Comparison of ENCODE assay signal across 10 cellular contexts in the genomic region with DNA sequence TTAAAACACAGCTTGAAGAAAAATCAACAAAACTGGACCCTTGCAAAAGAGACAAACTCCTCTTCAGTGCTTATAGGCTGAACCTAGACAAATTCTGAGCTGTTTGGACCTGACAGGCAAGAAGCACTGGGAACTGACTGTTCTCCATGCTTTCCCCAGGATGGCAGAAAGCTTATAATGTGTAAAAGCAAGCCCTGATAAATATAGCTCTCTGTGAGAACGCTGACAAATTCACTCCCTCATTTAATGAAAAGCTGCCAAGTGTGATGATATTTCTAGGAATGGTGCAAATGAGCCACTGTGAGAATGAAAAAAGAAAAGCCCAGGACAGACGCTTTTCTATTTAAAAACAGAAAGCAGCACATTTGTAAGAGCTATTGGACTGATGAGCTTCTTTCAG.
DNase-seq lines count a peak whose midpoint lies in the region; ATAC-seq, FAIRE-seq and TF ChIP-seq lines count a peak whose summit lies in the region.
"Had no signal": no experiment of that assay in that cellular context is flagged by ENCODE, and none has a peak within 500 bp of the region (broad histone marks: within the 10 kb centered on the region; RNA-seq: fewer than 3 reads in every experiment).

No MANE protein-coding gene starts in this region.

- H3K4me1 ChIP-seq in keratinocyte (ENCODE audit: control insufficient read depth, extremely low read depth, insufficient read depth, low read length) (peaks cover 3% of the 10 kb centered on the region), gastrocnemius medialis (peaks cover 7 to 16% of the 10 kb centered on the region in 2 donors), stomach (peaks cover 0 to 12% (median 6%) of the 10 kb centered on the region in 4 donors)

- H3K27ac ChIP-seq in keratinocyte (ENCODE audit: control insufficient read depth, insufficient read depth, low read length) (no peak overlapping the region), gastrocnemius medialis (peak overlapping the region; percentile 47 to 68 (median 54)), stomach (no peak overlapping the region)

- H3K9ac ChIP-seq in keratinocyte (ENCODE audit: control insufficient read depth, extremely low read depth, insufficient read depth, low read length), result no peak overlapping the region

- H3K27me3 ChIP-seq in keratinocyte (ENCODE audit: control insufficient read depth, extremely low read depth, insufficient read depth, low read length) (no peaks in the 10 kb centered on the region), gastrocnemius medialis (no peaks in the 10 kb centered on the region), stomach (no peaks in the 10 kb centered on the region)

- peak; percentile 39 for FAIRE-seq in keratinocyte (lab: Jason Lieb, UNC)
- FAIRE-seq: bronchial epithelial cell had no signal

- dilution Hi-C loops in keratinocyte (cut with MboI; ENCODE audit: extremely low pct_ligation_motif_present, low sequenced_read_pairs), result no loop called here

- H4K20me1 ChIP-seq in keratinocyte (ENCODE audit: control insufficient read depth, extremely low read depth, insufficient read depth, low read length), result no peaks in the 10 kb centered on the region

- H3K36me3 ChIP-seq in keratinocyte (ENCODE audit: control insufficient read depth in 2 of 2, extremely low read depth in 1 of 2, insufficient read depth in 2 of 2, low read length in 2 of 2) (no peaks in the 10 kb centered on the region), gastrocnemius medialis (no peaks in the 10 kb centered on the region), stomach (no peaks in the 10 kb centered on the region)

- no peak for TF ChIP-seq EP300 in stomach (IDR thresholded peaks at IDR 0.05)

- H3K9me3 ChIP-seq in keratinocyte (ENCODE audit: control insufficient read depth, low read depth, low read length), result no peaks in the 10 kb centered on the region
- H3K9me3 ChIP-seq in gastrocnemius medialis, result no peaks in the 10 kb centered on the region
- H3K9me3 ChIP-seq in stomach, result no peaks in the 10 kb centered on the region

- in situ Hi-C loops in gastrocnemius medialis (cut with MboI; ENCODE audit: low sequenced_read_pairs in 4 of 4), result no loop called here

- TF ChIP-seq CTCF in keratinocyte (optimal IDR thresholded peaks at IDR 0.05 in 1 of 3, IDR thresholded peaks at IDR 0.05 in 1 of 3, conservative IDR thresholded peaks at IDR 0.05 in 1 of 3; ENCODE audit: extremely low read depth in 1 of 3, insufficient read depth in 2 of 3, low read length in 3 of 3) (no peak), gastrocnemius medialis (IDR thresholded peaks at IDR 0.05 in 4 of 5, conservative IDR thresholded peaks at IDR 0.05 in 1 of 5) (no peak), stomach (IDR thresholded peaks at IDR 0.05) (no peak)

- ATAC-seq in gastrocnemius medialis, result peak; percentile 42 to 50

- no peak for TF ChIP-seq POLR2A in gastrocnemius medialis (IDR thresholded peaks at IDR 0.05)
- TF ChIP-seq POLR2A in stomach (IDR thresholded peaks at IDR 0.05), result no peak

- no peak overlapping the region for H3K4me2 ChIP-seq in keratinocyte (ENCODE audit: control insufficient read depth, extremely low read depth, insufficient read depth, low read depth, low read length)

- DNase-seq in LHCN-M2 (ENCODE audit: low read depth), result peak; percentile 67
- DNase-seq in amniotic epithelial cell (ENCODE audit: low read depth), result peak; percentile 53
- no peak for DNase-seq in keratinocyte (ENCODE audit: low read depth, low spot score)
- no peak for DNase-seq in gastrocnemius medialis
- DNase-seq in A172 (ENCODE audit: low spot score), result no peak
- no peak for DNase-seq in stomach
- no peak for DNase-seq in HuH-7.5 (ENCODE audit: low spot score)
- DNase-seq: activated gamma-delta T cell treated with Interleukin-2 at 50 U/mL for 16 hours, DMS79 had no signal

- H3K4me3 ChIP-seq in keratinocyte (ENCODE audit: control insufficient read depth in 2 of 3, extremely low read depth in 1 of 3, insufficient read depth in 2 of 3, low read depth in 1 of 3, low read length in 3 of 3) (no peak overlapping the region), gastrocnemius medialis (no peak overlapping the region), stomach (no peak overlapping the region)

- no peaks in the 10 kb centered on the region for H3K9me1 ChIP-seq in keratinocyte (ENCODE audit: control insufficient read depth, extremely low read depth, insufficient read depth, low read length)

- intact Hi-C loops in gastrocnemius medialis (cut with DNase I; ENCODE audit: low total_unique reads) (no loop called here), stomach (cut with DNase I; ENCODE audit: low total_unique reads) (no loop called here)

- 30 to 54% (median 44%) methylated on average over 2 of the region's 2 CpGs for WGBS in stomach, 5 donors

- no peaks in the 10 kb centered on the region for H3K79me2 ChIP-seq in keratinocyte (ENCODE audit: control insufficient read depth, insufficient read depth, low read length)

- peak overlapping the region; percentile 73 for H2AFZ ChIP-seq in keratinocyte (ENCODE audit: control insufficient read depth, low read length)

Comparison
In these comparisons a context has a peak if more than half of its experiments do, and no peak if none do; other contexts are left out.
1. DNase-seq: peak in LHCN-M2 (single experiment) and amniotic epithelial cell (single experiment); none in keratinocyte (single experiment), gastrocnemius medialis (0 of 2), A172 (single experiment), stomach (single experiment) and HuH-7.5 (single experiment).
2. H3K27ac ChIP-seq: peak in gastrocnemius medialis (4 of 4); none in keratinocyte (single experiment) and stomach (0 of 5).